ENCODE assay signal across 1 cellular context in the genomic region with DNA sequence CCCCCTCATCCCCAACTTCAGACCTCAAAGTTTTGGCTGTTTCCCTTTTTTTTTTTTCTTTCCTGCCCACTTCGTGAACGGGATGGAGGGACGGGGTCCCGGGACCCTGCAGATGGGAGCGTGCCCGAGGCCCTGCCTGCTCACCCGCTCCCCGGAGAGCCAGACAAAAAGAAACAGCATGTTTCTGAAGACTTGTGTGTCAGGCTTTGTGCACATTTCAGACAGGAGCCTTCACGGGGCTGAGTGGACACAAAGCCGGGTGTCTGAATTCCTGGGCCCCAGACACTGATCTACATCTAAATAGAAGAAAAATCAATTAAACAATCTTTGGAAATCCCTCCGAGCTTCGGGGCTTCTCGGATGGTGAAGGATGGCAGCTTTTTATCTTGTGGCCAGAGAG.
TF ChIP-seq lines count a peak whose summit lies in the region.

No MANE protein-coding gene starts in this region.

TF ChIP-seq in WTC11, 78 proteins besides CTCF, POLR2A, EP300 and RAD21:
- TF ChIP-seq ZNF138 (CRISPR knock-in tag; conservative IDR thresholded peaks at IDR 0.05) = no peak
- TF ChIP-seq, protein P1, sequence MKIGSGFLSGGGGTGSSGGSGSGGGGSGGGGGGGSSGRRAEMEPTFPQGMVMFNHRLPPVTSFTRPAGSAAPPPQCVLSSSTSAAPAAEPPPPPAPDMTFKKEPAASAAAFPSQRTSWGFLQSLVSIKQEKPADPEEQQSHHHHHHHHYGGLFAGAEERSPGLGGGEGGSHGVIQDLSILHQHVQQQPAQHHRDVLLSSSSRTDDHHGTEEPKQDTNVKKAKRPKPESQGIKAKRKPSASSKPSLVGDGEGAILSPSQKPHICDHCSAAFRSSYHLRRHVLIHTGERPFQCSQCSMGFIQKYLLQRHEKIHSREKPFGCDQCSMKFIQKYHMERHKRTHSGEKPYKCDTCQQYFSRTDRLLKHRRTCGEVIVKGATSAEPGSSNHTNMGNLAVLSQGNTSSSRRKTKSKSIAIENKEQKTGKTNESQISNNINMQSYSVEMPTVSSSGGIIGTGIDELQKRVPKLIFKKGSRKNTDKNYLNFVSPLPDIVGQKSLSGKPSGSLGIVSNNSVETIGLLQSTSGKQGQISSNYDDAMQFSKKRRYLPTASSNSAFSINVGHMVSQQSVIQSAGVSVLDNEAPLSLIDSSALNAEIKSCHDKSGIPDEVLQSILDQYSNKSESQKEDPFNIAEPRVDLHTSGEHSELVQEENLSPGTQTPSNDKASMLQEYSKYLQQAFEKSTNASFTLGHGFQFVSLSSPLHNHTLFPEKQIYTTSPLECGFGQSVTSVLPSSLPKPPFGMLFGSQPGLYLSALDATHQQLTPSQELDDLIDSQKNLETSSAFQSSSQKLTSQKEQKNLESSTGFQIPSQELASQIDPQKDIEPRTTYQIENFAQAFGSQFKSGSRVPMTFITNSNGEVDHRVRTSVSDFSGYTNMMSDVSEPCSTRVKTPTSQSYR (CRISPR knock-in tag; IDR thresholded peaks at IDR 0.05) = no peak
- TF ChIP-seq EMX1 (CRISPR knock-in tag; IDR thresholded peaks at IDR 0.05) = no peak
- TF ChIP-seq, protein P2, sequence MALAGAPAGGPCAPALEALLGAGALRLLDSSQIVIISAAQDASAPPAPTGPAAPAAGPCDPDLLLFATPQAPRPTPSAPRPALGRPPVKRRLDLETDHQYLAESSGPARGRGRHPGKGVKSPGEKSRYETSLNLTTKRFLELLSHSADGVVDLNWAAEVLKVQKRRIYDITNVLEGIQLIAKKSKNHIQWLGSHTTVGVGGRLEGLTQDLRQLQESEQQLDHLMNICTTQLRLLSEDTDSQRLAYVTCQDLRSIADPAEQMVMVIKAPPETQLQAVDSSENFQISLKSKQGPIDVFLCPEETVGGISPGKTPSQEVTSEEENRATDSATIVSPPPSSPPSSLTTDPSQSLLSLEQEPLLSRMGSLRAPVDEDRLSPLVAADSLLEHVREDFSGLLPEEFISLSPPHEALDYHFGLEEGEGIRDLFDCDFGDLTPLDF (CRISPR knock-in tag; IDR thresholded peaks at IDR 0.05) = no peak
- TF ChIP-seq ZNF423 (CRISPR knock-in tag; IDR thresholded peaks at IDR 0.05) = peak; percentile 38
TF ChIP-seq in WTC11: peak in this region for 1.
